ENCODE assay signal across 7 cellular contexts in the genomic region with DNA sequence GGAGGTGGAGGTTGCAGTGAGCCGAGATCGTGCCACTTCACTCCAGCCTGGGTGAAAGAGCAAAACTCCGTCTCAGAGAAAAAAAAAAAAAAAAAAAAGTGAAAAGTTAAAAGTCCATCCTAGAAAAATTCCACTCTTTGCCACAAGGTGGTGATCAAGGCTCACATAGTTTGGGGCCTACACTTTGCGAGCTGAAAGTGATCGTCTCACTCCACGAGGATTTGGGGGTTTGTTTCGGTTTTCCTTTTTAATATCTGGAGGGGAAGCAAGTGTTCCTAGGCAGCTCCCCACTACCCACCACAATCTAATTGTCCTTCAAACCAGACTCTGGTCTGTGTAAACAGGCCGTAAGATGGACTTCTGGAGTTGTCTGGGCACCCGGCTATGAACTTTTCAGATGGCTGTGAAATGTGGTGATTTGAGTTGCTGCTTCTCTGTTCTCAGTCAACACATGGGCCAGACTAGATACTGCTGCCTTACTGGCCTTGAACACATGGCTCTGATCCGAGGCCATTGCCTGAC. TPM values are rescaled to one million over a fixed set of nuclear protein-coding genes. Genes with fewer than 3 reads are reported as not detected.
A peak's percentile ranks its signal among the peaks of the same experiment; 100 is the strongest.
DNase-seq lines count a peak whose midpoint lies in the region; ATAC-seq, FAIRE-seq and TF ChIP-seq lines count a peak whose summit lies in the region.

No MANE protein-coding gene starts in this region.

- no peak overlapping the region; a peak in 1 of 4 replicates for H3K4me3 ChIP-seq in SK-N-SH (ENCODE audit: low read depth in 2 of 2, low read length in 1 of 2)
- no peak overlapping the region for H3K4me3 ChIP-seq in astrocyte (ENCODE audit: insufficient read depth, low read depth, low read length)
- peak overlapping the region; percentile 40 for H3K4me3 ChIP-seq in skeletal muscle satellite cell (ENCODE audit: low read length)

- no peaks in the 10 kb centered on the region for H3K9me3 Mint-ChIP-seq in astrocyte (ENCODE audit: unreplicated experiment)

- H3K36me3 ChIP-seq in SK-N-SH (replicated peaks in 1 of 2; ENCODE audit: control insufficient read depth in 1 of 2, insufficient read depth in 2 of 2, low read length in 1 of 2) = no peaks in the 10 kb centered on the region
- no peaks in the 10 kb centered on the region for H3K36me3 ChIP-seq in astrocyte (ENCODE audit: insufficient read depth, low read length)
- H3K36me3 ChIP-seq in skeletal muscle satellite cell (ENCODE audit: insufficient read depth, low read length) = no peaks in the 10 kb centered on the region

- H3K9ac ChIP-seq in SK-N-SH (no peak overlapping the region), astrocyte (ENCODE audit: low read length) (peak overlapping the region; percentile 8), skeletal muscle satellite cell (ENCODE audit: low read depth, low read length) (no peak overlapping the region)

- H3K4me3 Mint-ChIP-seq in astrocyte (ENCODE audit: unreplicated experiment) = no peak overlapping the region

- 17% methylated on average over 10 of the region's 10 CpGs for WGBS in SK-N-SH (ENCODE audit: low lambda C conversion rate)

- H2AFZ ChIP-seq in SK-N-SH (ENCODE audit: low read depth) (no peak overlapping the region), astrocyte (ENCODE audit: low read depth, low read length) (peak overlapping the region; percentile 34)

- H4K20me1 ChIP-seq in SK-N-SH (ENCODE audit: insufficient read depth) = no peaks in the 10 kb centered on the region
- no peaks in the 10 kb centered on the region for H4K20me1 ChIP-seq in astrocyte (ENCODE audit: insufficient read depth, low read length)

- peaks cover 22% of the 10 kb centered on the region for H3K27me3 Mint-ChIP-seq in astrocyte (ENCODE audit: low read depth, unreplicated experiment)

- H3K27ac Mint-ChIP-seq in astrocyte (ENCODE audit: unreplicated experiment) = no peak overlapping the region

- H3K27me3 ChIP-seq in SK-N-SH (ENCODE audit: insufficient read depth) (no peaks in the 10 kb centered on the region), astrocyte (ENCODE audit: insufficient read depth, low read length) (peaks cover 4% of the 10 kb centered on the region), skeletal muscle satellite cell (ENCODE audit: control insufficient read depth, insufficient read depth, low read length) (peaks cover 13% of the 10 kb centered on the region)

- CTCF ChIA-PET in GM10248 (lab: Yijun Ruan, JAX) = interaction anchor here (0.8 to 4.6 kb wide), 33 partner anchors 9 to 641 kb away, joined by 3 to 52 read pairs (median 4); no protein-coding TSS in a partner anchor
- CTCF ChIA-PET in SK-N-SH (lab: Yijun Ruan, JAX) = interaction anchor here (0.6 to 11.4 kb wide), 47 partner anchors 10 to 463 kb away, joined by 3 to 226 read pairs (median 6); a partner anchor contains a TSS

- TF ChIP-seq EP300 in SK-N-SH (IDR thresholded peaks at IDR 0.05; ENCODE audit: borderline replicate concordance in 1 of 2, low read depth in 1 of 2, low read length in 1 of 2) = no peak

- no peaks in the 10 kb centered on the region for H3K9me2 ChIP-seq in SK-N-SH

- no peaks in the 10 kb centered on the region for H3F3A ChIP-seq in SK-N-SH (replicated peaks; ENCODE audit: insufficient read depth)

- TF ChIP-seq CTCF in GM10248 (IDR thresholded peaks at IDR 0.05; ENCODE audit: control extremely low read depth, extremely low read depth, low read depth, missing control alignments) (peak; percentile 43), SK-N-SH (IDR thresholded peaks at IDR 0.05) (peak; percentile 76), astrocyte (IDR thresholded peaks at IDR 0.05; ENCODE audit: insufficient read depth, low read depth, low read length) (peak; percentile 65)

- H3K36me3 Mint-ChIP-seq in astrocyte (ENCODE audit: low read depth, unreplicated experiment) = no peaks in the 10 kb centered on the region

- TF ChIP-seq RAD21 in SK-N-SH (IDR thresholded peaks at IDR 0.05; ENCODE audit: low read length) = peak; percentile 88

- peak; percentile 65 for DNase-seq in GM10248 (ENCODE audit: extremely low spot score)
- peak; percentile 36 for DNase-seq in HTR-8/SVneo (ENCODE audit: insufficient read length, low spot score)
- peak; percentile 63 for DNase-seq in SK-N-SH
- no peak for DNase-seq in astrocyte (ENCODE audit: low read depth)
- peak; percentile 66 for DNase-seq in hepatic stellate cell (ENCODE audit: low spot score)

- H3K27ac ChIP-seq in SK-N-SH (ENCODE audit: low read depth in 2 of 2, low read length in 1 of 2) (no peak overlapping the region), astrocyte (ENCODE audit: low read depth, low read length) (no peak overlapping the region)

- H3K79me2 ChIP-seq in SK-N-SH (ENCODE audit: insufficient read depth) = no peaks in the 10 kb centered on the region
- no peaks in the 10 kb centered on the region for H3K79me2 ChIP-seq in astrocyte (ENCODE audit: insufficient read depth, low read length)

- H3K9me3 ChIP-seq in SK-N-SH (no peaks in the 10 kb centered on the region), astrocyte (ENCODE audit: insufficient read depth, low read depth, low read length) (no peaks in the 10 kb centered on the region), skeletal muscle satellite cell (replicated peaks; ENCODE audit: low read length) (no peaks in the 10 kb centered on the region)

- POLR2A ChIA-PET in GM10248 (lab: Yijun Ruan, JAX) = no interaction called here
- POLR2A ChIA-PET in SK-N-SH (lab: Yijun Ruan, JAX) = no interaction called here

- no peak for ATAC-seq in GM21367 (IDR thresholded peaks at IDR 0.05; ENCODE audit: unreplicated experiment)

- H3K4me1 Mint-ChIP-seq in astrocyte (ENCODE audit: low read depth, unreplicated experiment) = peaks cover 7% of the 10 kb centered on the region

- H3K4me2 ChIP-seq in SK-N-SH = no peak overlapping the region
- H3K4me2 ChIP-seq in astrocyte (ENCODE audit: low read length) = peak overlapping the region; percentile 68
- peak overlapping the region; percentile 68 for H3K4me2 ChIP-seq in skeletal muscle satellite cell (ENCODE audit: low read length)

- no peak for FAIRE-seq in HTR-8/SVneo (lab: Jason Lieb, UNC)
- peak; percentile 41 for FAIRE-seq in astrocyte (lab: Jason Lieb, UNC)

- peaks cover 0 to 29% of the 10 kb centered on the region in 2 experiments; a peak in 2 of 4 replicates for H3K4me1 ChIP-seq in SK-N-SH (ENCODE audit: control insufficient read depth in 1 of 2, insufficient read depth in 2 of 2, low read depth in 1 of 2, low read length in 1 of 2)
- no peaks in the 10 kb centered on the region for H3K4me1 ChIP-seq in astrocyte (ENCODE audit: insufficient read depth, low read length)
- H3K4me1 ChIP-seq in skeletal muscle satellite cell (ENCODE audit: control insufficient read depth, insufficient read depth, low read length) = peaks cover 22% of the 10 kb centered on the region

TF ChIP-seq in SK-N-SH, 30 proteins besides CTCF, POLR2A, EP300 and RAD21:
- TF ChIP-seq SMC3 (IDR thresholded peaks at IDR 0.05; ENCODE audit: low read depth, low read length) (peak; percentile 87), RCOR1 (IDR thresholded peaks at IDR 0.05; ENCODE audit: low read length) (0 out of 2 replicates have a peak, but pooled peaks have one; percentile 34), RFX5 (IDR thresholded peaks at IDR 0.05; ENCODE audit: low read length) (no peak)

RNA-seq across cellular contexts. Expression of a gene that starts 27.1 kb away (rescaled TPM):
- polyA plus RNA-seq in SK-N-SH (2012; rRNA removed) = 0.03 TPM in 1 of 2 replicates, not detected in the other
- polyA plus RNA-seq in SK-N-SH (2012; cell fraction: cytosol; rRNA removed) = under 0.01 TPM in 2 replicates
- not detected in 2 replicates for polyA plus RNA-seq in SK-N-SH (2012; cell fraction: nucleus; rRNA removed)
- not detected in 2 replicates for total RNA-seq in astrocyte
- total RNA-seq in skeletal muscle satellite cell (2012; rRNA removed) = not detected in 2 replicates
